1 cellular context compared by ENCODE assay signal in the genomic region with DNA sequence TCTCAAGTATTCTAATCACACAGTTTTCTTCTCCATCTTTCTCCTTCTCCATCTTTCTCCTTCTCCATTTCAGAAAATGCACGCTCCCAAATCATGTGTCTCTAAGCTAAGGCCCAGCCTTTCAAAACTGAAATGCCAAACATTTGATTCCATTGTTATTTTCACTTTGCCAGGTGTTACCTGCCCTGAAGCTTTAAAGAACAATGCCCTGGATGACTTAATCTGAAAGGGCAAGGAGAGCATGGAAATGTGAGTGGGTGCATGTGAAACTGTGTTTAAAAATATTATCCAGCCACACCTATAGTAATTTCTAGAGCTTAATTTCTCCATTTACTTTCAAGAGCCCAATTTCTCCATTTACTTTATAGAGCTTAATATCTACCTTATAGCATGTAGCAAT.
TF ChIP-seq lines count a peak whose summit lies in the region.

No MANE protein-coding gene starts in this region.

TF ChIP-seq in HCT116, 20 proteins besides CTCF, POLR2A, EP300 and RAD21 (continued from another document):
- TF ChIP-seq, protein P1, sequence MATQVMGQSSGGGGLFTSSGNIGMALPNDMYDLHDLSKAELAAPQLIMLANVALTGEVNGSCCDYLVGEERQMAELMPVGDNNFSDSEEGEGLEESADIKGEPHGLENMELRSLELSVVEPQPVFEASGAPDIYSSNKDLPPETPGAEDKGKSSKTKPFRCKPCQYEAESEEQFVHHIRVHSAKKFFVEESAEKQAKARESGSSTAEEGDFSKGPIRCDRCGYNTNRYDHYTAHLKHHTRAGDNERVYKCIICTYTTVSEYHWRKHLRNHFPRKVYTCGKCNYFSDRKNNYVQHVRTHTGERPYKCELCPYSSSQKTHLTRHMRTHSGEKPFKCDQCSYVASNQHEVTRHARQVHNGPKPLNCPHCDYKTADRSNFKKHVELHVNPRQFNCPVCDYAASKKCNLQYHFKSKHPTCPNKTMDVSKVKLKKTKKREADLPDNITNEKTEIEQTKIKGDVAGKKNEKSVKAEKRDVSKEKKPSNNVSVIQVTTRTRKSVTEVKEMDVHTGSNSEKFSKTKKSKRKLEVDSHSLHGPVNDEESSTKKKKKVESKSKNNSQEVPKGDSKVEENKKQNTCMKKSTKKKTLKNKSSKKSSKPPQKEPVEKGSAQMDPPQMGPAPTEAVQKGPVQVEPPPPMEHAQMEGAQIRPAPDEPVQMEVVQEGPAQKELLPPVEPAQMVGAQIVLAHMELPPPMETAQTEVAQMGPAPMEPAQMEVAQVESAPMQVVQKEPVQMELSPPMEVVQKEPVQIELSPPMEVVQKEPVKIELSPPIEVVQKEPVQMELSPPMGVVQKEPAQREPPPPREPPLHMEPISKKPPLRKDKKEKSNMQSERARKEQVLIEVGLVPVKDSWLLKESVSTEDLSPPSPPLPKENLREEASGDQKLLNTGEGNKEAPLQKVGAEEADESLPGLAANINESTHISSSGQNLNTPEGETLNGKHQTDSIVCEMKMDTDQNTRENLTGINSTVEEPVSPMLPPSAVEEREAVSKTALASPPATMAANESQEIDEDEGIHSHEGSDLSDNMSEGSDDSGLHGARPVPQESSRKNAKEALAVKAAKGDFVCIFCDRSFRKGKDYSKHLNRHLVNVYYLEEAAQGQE (IDR thresholded peaks at IDR 0.05; ENCODE audit: low read depth), result no peak
- TF ChIP-seq CBX3 (IDR thresholded peaks at IDR 0.05; ENCODE audit: low read depth) (no peak), JUND (IDR thresholded peaks at IDR 0.05) (no peak), YY1 (IDR thresholded peaks at IDR 0.05; ENCODE audit: extremely low read depth, insufficient replicate concordance, low read depth, low read length) (no peak), EZH2 (IDR thresholded peaks at IDR 0.05) (no peak), FOSL1 (IDR thresholded peaks at IDR 0.05; ENCODE audit: low read depth) (no peak), SIN3A (IDR thresholded peaks at IDR 0.05; ENCODE audit: low read depth) (no peak), ZFX (IDR thresholded peaks at IDR 0.05) (no peak), POLR2AphosphoS5 (IDR thresholded peaks at IDR 0.05; ENCODE audit: low read depth, low read length) (no peak), ZNF274 (IDR thresholded peaks at IDR 0.05; ENCODE audit: low read depth, low read length) (no peak), CEBPB (IDR thresholded peaks at IDR 0.05; ENCODE audit: low read depth) (no peak)
- TF ChIP-seq, protein P2, sequence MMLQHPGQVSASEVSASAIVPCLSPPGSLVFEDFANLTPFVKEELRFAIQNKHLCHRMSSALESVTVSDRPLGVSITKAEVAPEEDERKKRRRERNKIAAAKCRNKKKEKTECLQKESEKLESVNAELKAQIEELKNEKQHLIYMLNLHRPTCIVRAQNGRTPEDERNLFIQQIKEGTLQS (IDR thresholded peaks at IDR 0.05), result no peak
TF ChIP-seq in HCT116: peak in this region for 0.
